2 cellular contexts compared by ENCODE assay signal in the genomic region with DNA sequence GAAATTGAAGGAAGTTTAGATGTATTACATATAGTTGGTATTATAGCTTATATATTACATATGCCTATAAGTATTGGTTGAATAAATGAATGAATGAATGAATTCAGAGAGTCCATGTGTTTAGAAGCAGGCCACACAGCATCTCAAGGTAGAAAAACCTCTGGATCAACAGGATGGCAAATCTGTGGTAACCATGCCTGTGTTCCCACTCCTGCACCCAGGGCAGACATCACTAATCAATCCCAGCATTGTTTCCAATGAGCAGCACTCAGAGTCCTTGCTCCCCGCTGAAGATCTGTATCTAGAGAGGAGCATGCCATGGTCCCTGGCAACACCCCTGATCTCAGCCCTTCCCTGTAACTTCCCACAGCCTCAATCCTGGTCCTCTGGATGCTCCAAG.
TF ChIP-seq lines count a peak whose summit lies in the region.

No MANE protein-coding gene starts in this region.

TF ChIP-seq in IMR-90, 13 proteins besides CTCF, POLR2A, EP300 and RAD21:
- TF ChIP-seq NFE2L2 (IDR thresholded peaks at IDR 0.05; ENCODE audit: low read depth, low read length), result no peak
- TF ChIP-seq, protein P1, sequence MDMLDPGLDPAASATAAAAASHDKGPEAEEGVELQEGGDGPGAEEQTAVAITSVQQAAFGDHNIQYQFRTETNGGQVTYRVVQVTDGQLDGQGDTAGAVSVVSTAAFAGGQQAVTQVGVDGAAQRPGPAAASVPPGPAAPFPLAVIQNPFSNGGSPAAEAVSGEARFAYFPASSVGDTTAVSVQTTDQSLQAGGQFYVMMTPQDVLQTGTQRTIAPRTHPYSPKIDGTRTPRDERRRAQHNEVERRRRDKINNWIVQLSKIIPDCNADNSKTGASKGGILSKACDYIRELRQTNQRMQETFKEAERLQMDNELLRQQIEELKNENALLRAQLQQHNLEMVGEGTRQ (IDR thresholded peaks at IDR 0.05; ENCODE audit: low read depth, low read length), result no peak
- no peak for TF ChIP-seq BHLHE40 (IDR thresholded peaks at IDR 0.05; ENCODE audit: low read depth, low read length)

TF ChIP-seq in K562, 482 proteins besides CTCF, POLR2A, EP300 and RAD21:
- TF ChIP-seq NCOR1 (IDR thresholded peaks at IDR 0.05) (no peak), HLTF (IDR thresholded peaks at IDR 0.05) (peak; percentile 61; the same call in 1 of the 2 replicates), ZNF23 (CRISPR knock-in tag; IDR thresholded peaks at IDR 0.05) (peak; percentile 98), ZNF24 (IDR thresholded peaks at IDR 0.05) (peak; percentile 67; the same call in 1 of the 2 replicates), RBM25 (IDR thresholded peaks at IDR 0.05; ENCODE audit: low read depth, low read length, severe bottlenecking) (peak; percentile 46), RCOR1 (IDR thresholded peaks at IDR 0.05; ENCODE audit: borderline replicate concordance in 1 of 2, low read depth in 2 of 2, low read length in 2 of 2) (0 out of 4 replicates have a peak, but pooled peaks of 1 of the 2 experiments have one; percentile 15), ZNF134 (CRISPR knock-in tag; conservative IDR thresholded peaks at IDR 0.05) (no peak), ZBTB17 (CRISPR knock-in tag; IDR thresholded peaks at IDR 0.05) (peak; percentile 98), PHF21A (IDR thresholded peaks at IDR 0.05; ENCODE audit: borderline replicate concordance, low read depth) (no peak), ZBED1 (IDR thresholded peaks at IDR 0.05) (no peak)
- TF ChIP-seq, protein P2, sequence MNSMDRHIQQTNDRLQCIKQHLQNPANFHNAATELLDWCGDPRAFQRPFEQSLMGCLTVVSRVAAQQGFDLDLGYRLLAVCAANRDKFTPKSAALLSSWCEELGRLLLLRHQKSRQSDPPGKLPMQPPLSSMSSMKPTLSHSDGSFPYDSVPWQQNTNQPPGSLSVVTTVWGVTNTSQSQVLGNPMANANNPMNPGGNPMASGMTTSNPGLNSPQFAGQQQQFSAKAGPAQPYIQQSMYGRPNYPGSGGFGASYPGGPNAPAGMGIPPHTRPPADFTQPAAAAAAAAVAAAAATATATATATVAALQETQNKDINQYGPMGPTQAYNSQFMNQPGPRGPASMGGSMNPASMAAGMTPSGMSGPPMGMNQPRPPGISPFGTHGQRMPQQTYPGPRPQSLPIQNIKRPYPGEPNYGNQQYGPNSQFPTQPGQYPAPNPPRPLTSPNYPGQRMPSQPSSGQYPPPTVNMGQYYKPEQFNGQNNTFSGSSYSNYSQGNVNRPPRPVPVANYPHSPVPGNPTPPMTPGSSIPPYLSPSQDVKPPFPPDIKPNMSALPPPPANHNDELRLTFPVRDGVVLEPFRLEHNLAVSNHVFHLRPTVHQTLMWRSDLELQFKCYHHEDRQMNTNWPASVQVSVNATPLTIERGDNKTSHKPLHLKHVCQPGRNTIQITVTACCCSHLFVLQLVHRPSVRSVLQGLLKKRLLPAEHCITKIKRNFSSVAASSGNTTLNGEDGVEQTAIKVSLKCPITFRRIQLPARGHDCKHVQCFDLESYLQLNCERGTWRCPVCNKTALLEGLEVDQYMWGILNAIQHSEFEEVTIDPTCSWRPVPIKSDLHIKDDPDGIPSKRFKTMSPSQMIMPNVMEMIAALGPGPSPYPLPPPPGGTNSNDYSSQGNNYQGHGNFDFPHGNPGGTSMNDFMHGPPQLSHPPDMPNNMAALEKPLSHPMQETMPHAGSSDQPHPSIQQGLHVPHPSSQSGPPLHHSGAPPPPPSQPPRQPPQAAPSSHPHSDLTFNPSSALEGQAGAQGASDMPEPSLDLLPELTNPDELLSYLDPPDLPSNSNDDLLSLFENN (IDR thresholded peaks at IDR 0.05; ENCODE audit: low read depth in 2 of 2, low read length in 2 of 2), result peak in 1 of 2 experiments; percentile 71; a peak in 1 of 4 replicates
- TF ChIP-seq, protein P3, sequence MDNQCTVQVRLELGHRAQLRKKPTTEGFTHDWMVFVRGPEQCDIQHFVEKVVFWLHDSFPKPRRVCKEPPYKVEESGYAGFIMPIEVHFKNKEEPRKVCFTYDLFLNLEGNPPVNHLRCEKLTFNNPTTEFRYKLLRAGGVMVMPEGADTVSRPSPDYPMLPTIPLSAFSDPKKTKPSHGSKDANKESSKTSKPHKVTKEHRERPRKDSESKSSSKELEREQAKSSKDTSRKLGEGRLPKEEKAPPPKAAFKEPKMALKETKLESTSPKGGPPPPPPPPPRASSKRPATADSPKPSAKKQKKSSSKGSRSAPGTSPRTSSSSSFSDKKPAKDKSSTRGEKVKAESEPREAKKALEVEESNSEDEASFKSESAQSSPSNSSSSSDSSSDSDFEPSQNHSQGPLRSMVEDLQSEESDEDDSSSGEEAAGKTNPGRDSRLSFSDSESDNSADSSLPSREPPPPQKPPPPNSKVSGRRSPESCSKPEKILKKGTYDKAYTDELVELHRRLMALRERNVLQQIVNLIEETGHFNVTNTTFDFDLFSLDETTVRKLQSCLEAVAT (IDR thresholded peaks at IDR 0.05), result peak in 1 of 2 experiments; percentile 96; a peak in 2 of 4 replicates
- TF ChIP-seq, protein P4, sequence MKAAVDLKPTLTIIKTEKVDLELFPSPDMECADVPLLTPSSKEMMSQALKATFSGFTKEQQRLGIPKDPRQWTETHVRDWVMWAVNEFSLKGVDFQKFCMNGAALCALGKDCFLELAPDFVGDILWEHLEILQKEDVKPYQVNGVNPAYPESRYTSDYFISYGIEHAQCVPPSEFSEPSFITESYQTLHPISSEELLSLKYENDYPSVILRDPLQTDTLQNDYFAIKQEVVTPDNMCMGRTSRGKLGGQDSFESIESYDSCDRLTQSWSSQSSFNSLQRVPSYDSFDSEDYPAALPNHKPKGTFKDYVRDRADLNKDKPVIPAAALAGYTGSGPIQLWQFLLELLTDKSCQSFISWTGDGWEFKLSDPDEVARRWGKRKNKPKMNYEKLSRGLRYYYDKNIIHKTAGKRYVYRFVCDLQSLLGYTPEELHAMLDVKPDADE (conservative IDR thresholded peaks at IDR 0.05; ENCODE audit: control insufficient read depth, low read depth, low read length), result no peak
- TF ChIP-seq, protein P5, sequence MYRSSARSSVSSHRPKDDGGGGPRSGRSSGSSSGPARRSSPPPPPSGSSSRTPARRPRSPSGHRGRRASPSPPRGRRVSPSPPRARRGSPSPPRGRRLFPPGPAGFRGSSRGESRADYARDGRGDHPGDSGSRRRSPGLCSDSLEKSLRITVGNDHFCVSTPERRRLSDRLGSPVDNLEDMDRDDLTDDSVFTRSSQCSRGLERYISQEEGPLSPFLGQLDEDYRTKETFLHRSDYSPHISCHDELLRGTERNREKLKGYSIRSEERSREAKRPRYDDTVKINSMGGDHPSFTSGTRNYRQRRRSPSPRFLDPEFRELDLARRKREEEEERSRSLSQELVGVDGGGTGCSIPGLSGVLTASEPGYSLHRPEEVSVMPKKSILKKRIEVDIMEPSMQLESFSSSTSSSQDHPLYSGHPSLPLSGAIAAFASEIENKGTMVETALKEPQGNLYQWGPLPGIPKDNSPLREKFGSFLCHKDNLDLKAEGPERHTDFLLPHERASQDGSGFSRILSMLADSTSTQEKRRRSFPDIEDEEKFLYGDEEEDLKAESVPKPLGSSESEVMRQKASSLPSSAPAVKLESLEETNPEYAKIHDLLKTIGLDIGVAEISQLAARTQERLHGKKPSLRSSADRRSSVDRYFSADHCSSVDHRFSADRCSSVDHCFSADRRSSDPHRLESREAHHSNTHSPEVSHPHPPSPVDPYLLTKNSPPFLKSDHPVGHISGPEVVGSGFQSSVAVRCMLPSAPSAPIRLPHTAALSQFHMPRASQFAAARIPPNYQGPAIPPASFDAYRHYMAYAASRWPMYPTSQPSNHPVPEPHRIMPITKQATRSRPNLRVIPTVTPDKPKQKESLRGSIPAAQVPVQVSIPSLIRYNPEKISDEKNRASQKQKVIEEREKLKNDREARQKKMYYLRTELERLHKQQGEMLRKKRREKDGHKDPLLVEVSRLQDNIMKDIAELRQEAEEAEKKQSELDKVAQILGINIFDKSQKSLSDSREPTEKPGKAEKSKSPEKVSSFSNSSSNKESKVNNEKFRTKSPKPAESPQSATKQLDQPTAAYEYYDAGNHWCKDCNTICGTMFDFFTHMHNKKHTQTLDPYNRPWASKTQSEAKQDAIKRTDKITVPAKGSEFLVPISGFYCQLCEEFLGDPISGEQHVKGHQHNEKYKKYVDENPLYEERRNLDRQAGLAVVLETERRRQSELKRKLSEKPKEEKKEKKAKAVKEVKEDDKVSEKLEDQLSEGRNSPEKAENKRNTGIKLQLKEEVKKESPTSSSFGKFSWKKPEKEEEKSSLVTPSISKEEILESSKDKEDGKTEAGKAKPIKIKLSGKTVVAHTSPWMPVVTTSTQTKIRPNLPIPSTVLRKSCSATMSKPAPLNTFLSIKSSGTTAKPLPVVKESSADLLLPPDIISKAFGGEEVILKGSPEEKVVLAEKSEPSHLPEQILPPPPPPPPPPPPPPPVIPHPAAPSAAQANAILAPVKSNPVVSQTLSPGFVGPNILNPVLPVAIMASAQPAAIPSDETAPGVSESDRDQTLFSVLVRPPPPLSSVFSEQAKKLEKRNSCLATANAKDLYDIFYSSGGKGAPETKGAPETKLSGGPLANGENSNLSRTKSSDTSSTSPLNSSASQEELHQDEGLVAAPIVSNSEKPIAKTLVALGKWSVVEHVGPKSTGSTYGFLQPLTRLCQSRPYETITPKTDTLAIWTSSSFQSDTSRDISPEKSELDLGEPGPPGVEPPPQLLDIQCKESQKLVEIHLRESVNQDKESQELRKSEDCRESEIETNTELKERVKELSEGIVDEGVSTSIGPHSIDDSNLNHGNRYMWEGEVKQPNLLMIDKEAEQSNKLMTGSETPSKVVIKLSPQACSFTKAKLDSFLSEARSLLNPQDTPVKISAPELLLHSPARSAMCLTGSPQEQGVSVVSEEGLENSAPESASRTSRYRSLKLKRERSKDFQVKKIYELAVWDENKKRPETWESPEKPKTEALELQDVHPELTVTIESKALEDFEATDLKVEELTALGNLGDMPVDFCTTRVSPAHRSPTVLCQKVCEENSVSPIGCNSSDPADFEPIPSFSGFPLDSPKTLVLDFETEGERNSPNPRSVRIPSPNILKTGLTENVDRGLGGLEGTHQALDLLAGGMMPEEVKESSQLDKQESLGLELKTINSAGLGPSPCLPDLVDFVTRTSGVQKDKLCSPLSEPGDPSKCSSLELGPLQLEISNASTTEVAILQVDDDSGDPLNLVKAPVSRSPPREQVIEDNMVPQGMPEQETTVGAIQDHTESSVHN (IDR thresholded peaks at IDR 0.05; ENCODE audit: borderline replicate concordance in 1 of 2, low read depth in 1 of 2), result no peak
